In the genomic region with DNA sequence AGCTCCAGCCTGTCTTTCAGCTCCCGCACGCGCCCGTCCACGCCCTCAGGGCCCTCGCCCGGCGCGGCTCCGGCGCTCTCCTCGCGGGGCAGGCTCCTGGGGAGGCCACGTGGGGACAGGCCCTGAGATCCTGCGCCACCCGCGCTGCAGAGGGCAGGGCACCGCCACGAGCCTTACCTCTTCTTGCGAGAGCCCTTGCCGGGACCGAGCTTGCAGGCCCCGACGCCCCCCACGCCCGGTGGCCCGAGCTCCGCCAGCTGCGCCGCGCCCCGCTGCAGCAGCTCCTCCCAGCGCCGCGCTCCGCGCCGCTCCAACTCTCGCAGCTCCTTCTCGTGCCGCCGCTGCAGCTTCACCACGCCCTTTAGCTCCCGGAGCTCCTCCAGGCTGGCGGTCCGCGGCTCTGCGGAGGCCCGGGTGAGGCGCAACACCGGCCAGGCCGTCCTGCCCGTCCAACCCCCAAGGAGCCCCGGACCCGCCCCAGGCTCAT, we compare ENCODE assay signal across 1 cellular context.
TF ChIP-seq lines count a peak whose summit lies in the region.

No MANE protein-coding gene starts in this region.

TF ChIP-seq in HepG2, 621 proteins besides CTCF, POLR2A, EP300 and RAD21 (continued from another document and continues in another):
- TF ChIP-seq, protein P1, sequence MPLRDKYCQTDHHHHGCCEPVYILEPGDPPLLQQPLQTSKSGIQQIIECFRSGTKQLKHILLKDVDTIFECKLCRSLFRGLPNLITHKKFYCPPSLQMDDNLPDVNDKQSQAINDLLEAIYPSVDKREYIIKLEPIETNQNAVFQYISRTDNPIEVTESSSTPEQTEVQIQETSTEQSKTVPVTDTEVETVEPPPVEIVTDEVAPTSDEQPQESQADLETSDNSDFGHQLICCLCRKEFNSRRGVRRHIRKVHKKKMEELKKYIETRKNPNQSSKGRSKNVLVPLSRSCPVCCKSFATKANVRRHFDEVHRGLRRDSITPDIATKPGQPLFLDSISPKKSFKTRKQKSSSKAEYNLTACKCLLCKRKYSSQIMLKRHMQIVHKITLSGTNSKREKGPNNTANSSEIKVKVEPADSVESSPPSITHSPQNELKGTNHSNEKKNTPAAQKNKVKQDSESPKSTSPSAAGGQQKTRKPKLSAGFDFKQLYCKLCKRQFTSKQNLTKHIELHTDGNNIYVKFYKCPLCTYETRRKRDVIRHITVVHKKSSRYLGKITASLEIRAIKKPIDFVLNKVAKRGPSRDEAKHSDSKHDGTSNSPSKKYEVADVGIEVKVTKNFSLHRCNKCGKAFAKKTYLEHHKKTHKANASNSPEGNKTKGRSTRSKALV (CRISPR knock-in tag; IDR thresholded peaks at IDR 0.05) = peak; percentile 70; the same call in 1 of the 2 replicates
- TF ChIP-seq ZSCAN9 (CRISPR knock-in tag; IDR thresholded peaks at IDR 0.05; ENCODE audit: borderline replicate concordance) (no peak), HNRNPH1 (optimal IDR thresholded peaks at IDR 0.05; ENCODE audit: low read depth, low read length) (no peak), ZNF264 (CRISPR knock-in tag; IDR thresholded peaks at IDR 0.05) (no peak), CSRNP2 (CRISPR knock-in tag; conservative IDR thresholded peaks at IDR 0.05; ENCODE audit: low read depth) (no peak), ZNF337 (CRISPR knock-in tag; IDR thresholded peaks at IDR 0.05; ENCODE audit: borderline replicate concordance, low read depth) (no peak), ZFYVE20 (CRISPR knock-in tag; IDR thresholded peaks at IDR 0.05; ENCODE audit: borderline replicate concordance, low read depth) (no peak), PTBP1 (IDR thresholded peaks at IDR 0.05; ENCODE audit: low read depth, low read length, poor library complexity, severe bottlenecking) (no peak), KMT2B (CRISPR knock-in tag; IDR thresholded peaks at IDR 0.05) (no peak), ZNF746 (CRISPR knock-in tag; IDR thresholded peaks at IDR 0.05) (no peak), TFAP4 (IDR thresholded peaks at IDR 0.05; ENCODE audit: borderline replicate concordance, low read depth) (no peak), FOSL2 (CRISPR knock-in tag; IDR thresholded peaks at IDR 0.05) (no peak), KDM5A (IDR thresholded peaks at IDR 0.05; ENCODE audit: borderline replicate concordance, low read length) (no peak), ELF1 (CRISPR knock-in tag; IDR thresholded peaks at IDR 0.05) (no peak), ZFX (CRISPR knock-in tag; IDR thresholded peaks at IDR 0.05; ENCODE audit: low read depth) (peak; percentile 37; the same call in 1 of the 2 replicates), ZNF549 (CRISPR knock-in tag; IDR thresholded peaks at IDR 0.05) (no peak), ARNT2 (CRISPR knock-in tag; IDR thresholded peaks at IDR 0.05; ENCODE audit: low read depth) (0 out of 2 replicates have a peak, but pooled peaks have one; percentile 24), FOXM1 (CRISPR knock-in tag; IDR thresholded peaks at IDR 0.05) (no peak), ZNF850 (CRISPR knock-in tag; conservative IDR thresholded peaks at IDR 0.05) (no peak), FOSL1 (CRISPR knock-in tag; IDR thresholded peaks at IDR 0.05; ENCODE audit: borderline replicate concordance) (no peak), CCDC6 (CRISPR knock-in tag; IDR thresholded peaks at IDR 0.05) (no peak), ZBTB2 (CRISPR knock-in tag; IDR thresholded peaks at IDR 0.05; ENCODE audit: low read depth) (no peak), ZSCAN30 (CRISPR knock-in tag; IDR thresholded peaks at IDR 0.05) (no peak), KDM2A (CRISPR knock-in tag; IDR thresholded peaks at IDR 0.05; ENCODE audit: borderline replicate concordance, low read depth) (no peak), ZFY (CRISPR knock-in tag; IDR thresholded peaks at IDR 0.05) (no peak), EED (CRISPR knock-in tag; IDR thresholded peaks at IDR 0.05) (no peak), ATF7-NPFF (CRISPR knock-in tag; IDR thresholded peaks at IDR 0.05; ENCODE audit: low read depth) (0 out of 2 replicates have a peak, but pooled peaks have one; percentile 34), ZFP82 (CRISPR knock-in tag; IDR thresholded peaks at IDR 0.05; ENCODE audit: borderline replicate concordance) (no peak), SP4 (CRISPR knock-in tag; IDR thresholded peaks at IDR 0.05) (peak; percentile 18; the same call in 1 of the 2 replicates), ONECUT2 (CRISPR knock-in tag; IDR thresholded peaks at IDR 0.05) (no peak), ZNF556 (CRISPR knock-in tag; IDR thresholded peaks at IDR 0.05; ENCODE audit: borderline replicate concordance) (no peak), CHD2 (IDR thresholded peaks at IDR 0.05; ENCODE audit: low read depth, low read length) (no peak), SIX1 (CRISPR knock-in tag; IDR thresholded peaks at IDR 0.05; ENCODE audit: borderline replicate concordance) (no peak), ZNF687 (CRISPR knock-in tag; IDR thresholded peaks at IDR 0.05) (peak; percentile 66), NFYB (CRISPR knock-in tag; IDR thresholded peaks at IDR 0.05) (no peak), SUZ12 (IDR thresholded peaks at IDR 0.05; ENCODE audit: low read depth, low read length) (no peak), PHF21A (CRISPR knock-in tag; IDR thresholded peaks at IDR 0.05) (no peak), ZMAT5 (CRISPR knock-in tag; IDR thresholded peaks at IDR 0.05; ENCODE audit: borderline replicate concordance, low read depth) (no peak), PAF1 (CRISPR knock-in tag; IDR thresholded peaks at IDR 0.05) (no peak), ZNF432 (CRISPR knock-in tag; IDR thresholded peaks at IDR 0.05; ENCODE audit: borderline replicate concordance) (no peak)
- TF ChIP-seq, protein P2, sequence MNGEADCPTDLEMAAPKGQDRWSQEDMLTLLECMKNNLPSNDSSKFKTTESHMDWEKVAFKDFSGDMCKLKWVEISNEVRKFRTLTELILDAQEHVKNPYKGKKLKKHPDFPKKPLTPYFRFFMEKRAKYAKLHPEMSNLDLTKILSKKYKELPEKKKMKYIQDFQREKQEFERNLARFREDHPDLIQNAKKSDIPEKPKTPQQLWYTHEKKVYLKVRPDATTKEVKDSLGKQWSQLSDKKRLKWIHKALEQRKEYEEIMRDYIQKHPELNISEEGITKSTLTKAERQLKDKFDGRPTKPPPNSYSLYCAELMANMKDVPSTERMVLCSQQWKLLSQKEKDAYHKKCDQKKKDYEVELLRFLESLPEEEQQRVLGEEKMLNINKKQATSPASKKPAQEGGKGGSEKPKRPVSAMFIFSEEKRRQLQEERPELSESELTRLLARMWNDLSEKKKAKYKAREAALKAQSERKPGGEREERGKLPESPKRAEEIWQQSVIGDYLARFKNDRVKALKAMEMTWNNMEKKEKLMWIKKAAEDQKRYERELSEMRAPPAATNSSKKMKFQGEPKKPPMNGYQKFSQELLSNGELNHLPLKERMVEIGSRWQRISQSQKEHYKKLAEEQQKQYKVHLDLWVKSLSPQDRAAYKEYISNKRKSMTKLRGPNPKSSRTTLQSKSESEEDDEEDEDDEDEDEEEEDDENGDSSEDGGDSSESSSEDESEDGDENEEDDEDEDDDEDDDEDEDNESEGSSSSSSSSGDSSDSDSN (CRISPR knock-in tag; IDR thresholded peaks at IDR 0.05) = peak; percentile 24; the same call in 1 of the 2 replicates
- TF ChIP-seq, protein P3, sequence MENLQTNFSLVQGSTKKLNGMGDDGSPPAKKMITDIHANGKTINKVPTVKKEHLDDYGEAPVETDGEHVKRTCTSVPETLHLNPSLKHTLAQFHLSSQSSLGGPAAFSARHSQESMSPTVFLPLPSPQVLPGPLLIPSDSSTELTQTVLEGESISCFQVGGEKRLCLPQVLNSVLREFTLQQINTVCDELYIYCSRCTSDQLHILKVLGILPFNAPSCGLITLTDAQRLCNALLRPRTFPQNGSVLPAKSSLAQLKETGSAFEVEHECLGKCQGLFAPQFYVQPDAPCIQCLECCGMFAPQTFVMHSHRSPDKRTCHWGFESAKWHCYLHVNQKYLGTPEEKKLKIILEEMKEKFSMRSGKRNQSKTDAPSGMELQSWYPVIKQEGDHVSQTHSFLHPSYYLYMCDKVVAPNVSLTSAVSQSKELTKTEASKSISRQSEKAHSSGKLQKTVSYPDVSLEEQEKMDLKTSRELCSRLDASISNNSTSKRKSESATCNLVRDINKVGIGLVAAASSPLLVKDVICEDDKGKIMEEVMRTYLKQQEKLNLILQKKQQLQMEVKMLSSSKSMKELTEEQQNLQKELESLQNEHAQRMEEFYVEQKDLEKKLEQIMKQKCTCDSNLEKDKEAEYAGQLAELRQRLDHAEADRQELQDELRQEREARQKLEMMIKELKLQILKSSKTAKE (CRISPR knock-in tag; IDR thresholded peaks at IDR 0.05; ENCODE audit: borderline replicate concordance) = no peak
- TF ChIP-seq, protein P4, sequence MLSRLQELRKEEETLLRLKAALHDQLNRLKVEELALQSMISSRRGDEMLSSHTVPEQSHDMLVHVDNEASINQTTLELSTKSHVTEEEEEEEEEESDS (CRISPR knock-in tag; IDR thresholded peaks at IDR 0.05; ENCODE audit: borderline replicate concordance) = no peak
- TF ChIP-seq, protein P5, sequence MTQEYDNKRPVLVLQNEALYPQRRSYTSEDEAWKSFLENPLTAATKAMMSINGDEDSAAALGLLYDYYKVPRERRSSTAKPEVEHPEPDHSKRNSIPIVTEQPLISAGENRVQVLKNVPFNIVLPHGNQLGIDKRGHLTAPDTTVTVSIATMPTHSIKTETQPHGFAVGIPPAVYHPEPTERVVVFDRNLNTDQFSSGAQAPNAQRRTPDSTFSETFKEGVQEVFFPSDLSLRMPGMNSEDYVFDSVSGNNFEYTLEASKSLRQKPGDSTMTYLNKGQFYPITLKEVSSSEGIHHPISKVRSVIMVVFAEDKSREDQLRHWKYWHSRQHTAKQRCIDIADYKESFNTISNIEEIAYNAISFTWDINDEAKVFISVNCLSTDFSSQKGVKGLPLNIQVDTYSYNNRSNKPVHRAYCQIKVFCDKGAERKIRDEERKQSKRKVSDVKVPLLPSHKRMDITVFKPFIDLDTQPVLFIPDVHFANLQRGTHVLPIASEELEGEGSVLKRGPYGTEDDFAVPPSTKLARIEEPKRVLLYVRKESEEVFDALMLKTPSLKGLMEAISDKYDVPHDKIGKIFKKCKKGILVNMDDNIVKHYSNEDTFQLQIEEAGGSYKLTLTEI (CRISPR knock-in tag; conservative IDR thresholded peaks at IDR 0.05) = no peak
